In genomic region chr3:158773166-158773565, GRCh38 we compare ENCODE assay signal across 32 cellular contexts. TPM values are rescaled to one million over a fixed set of nuclear protein-coding genes. Genes with fewer than 3 reads are reported as not detected.
"Had no signal": no experiment of that assay in that cellular context is flagged by ENCODE, and none has a peak within 500 bp of the region (broad histone marks: within the 10 kb centered on the region; RNA-seq: fewer than 3 reads in every experiment).

No MANE protein-coding gene starts in this region.

- H3K27me3 Mint-ChIP-seq: activated B cell treated with CpG ODN at 0.5 μM for 24 hours; activated CD4-positive, alpha-beta T cell treated with anti-CD3 and anti-CD28 coated beads, Interleukin-2, amount 10 ng/mL, durations not matched to agents 24 days and 14 days; activated CD8-positive, alpha-beta memory T cell treated with anti-CD3 and anti-CD28 coated beads, Interleukin-2, amount 10 ng/mL, durations not matched to agents 7 days and 5 days; activated naive CD8-positive, alpha-beta T cell treated with anti-CD3 and anti-CD28 coated beads, Interleukin-2, amount 50 U/mL, for 24 hours; activated T-cell treated with anti-CD3 and anti-CD28 coated beads, Interleukin-2, amount 50 U/mL, for 24 hours had no signal

- DNase-seq: activated B cell treated with CpG ODN at 0.5 μM for 24 hours; activated CD4-positive, alpha-beta T cell treated with anti-CD3 and anti-CD28 coated beads for 1 hour; activated CD4-positive, alpha-beta T cell treated with anti-CD3 and anti-CD28 coated beads, Interleukin-2, amount 10 ng/mL, durations not matched to agents 24 days and 14 days; activated CD4-positive, alpha-beta T cell treated with anti-CD3 and anti-CD28 coated beads, Interleukin-2, amount 50 U/mL, for 48 hours; activated CD8-positive, alpha-beta memory T cell treated with anti-CD3 and anti-CD28 coated beads, Interleukin-2, amount 10 ng/mL, durations not matched to agents 7 days and 5 days; activated effector memory CD4-positive, alpha-beta T cell treated with Interleukin-2 at 50 U/mL for 16 hours; activated naive CD4-positive, alpha-beta T cell treated with Interleukin-2 at 50 U/mL for 16 hours; activated naive CD8-positive, alpha-beta T cell treated with anti-CD3 and anti-CD28 coated beads, Interleukin-2, amount 50 U/mL, for 24 hours; activated T-cell treated with anti-CD3 and anti-CD28 coated beads, Interleukin-2, amount 50 U/mL, for 24 hours; amniotic stem cell; body of pancreas; MG63; MV-4-11; NCI-H1092 treated with DMSO at 0.1 percent for 48 hours; NCI-H1417 treated with DMSO at 0.1 percent for 48 hours; NCI-H1694; NCI-H2029; NCI-H2107; NCI-H2171 treated with DMSO at 0.1 percent for 48 hours; NCI-H226; NCI-H526; NCI-H774; RPMI8226; T-helper 1 cell had no signal

- H3K36me3 ChIP-seq: ascending aorta, cardiac muscle cell had no signal

- H3K4me3 ChIP-seq: ascending aorta, body of pancreas, cardiac muscle cell, MG63, SK-N-MC had no signal

- H3K36me3 Mint-ChIP-seq: activated CD8-positive, alpha-beta memory T cell treated with anti-CD3 and anti-CD28 coated beads, Interleukin-2, amount 10 ng/mL, durations not matched to agents 7 days and 5 days; activated naive CD4-positive, alpha-beta T cell treated with anti-CD3 and anti-CD28 coated beads, Interleukin-2, amount 50 U/mL, for 72 hours had no signal

- H3K27ac ChIP-seq: ascending aorta, body of pancreas, cardiac muscle cell, SK-N-MC had no signal

- H3K27me3 ChIP-seq: ascending aorta, body of pancreas, cardiac muscle cell, MG63 had no signal

- H3K9me3 Mint-ChIP-seq: activated B cell treated with CpG ODN at 0.5 μM for 24 hours; activated CD4-positive, alpha-beta T cell treated with anti-CD3 and anti-CD28 coated beads, Interleukin-2, amount 10 ng/mL, durations not matched to agents 24 days and 14 days; activated naive CD4-positive, alpha-beta T cell treated with anti-CD3 and anti-CD28 coated beads, Interleukin-2, amount 50 U/mL, for 72 hours; activated naive CD8-positive, alpha-beta T cell treated with anti-CD3 and anti-CD28 coated beads, Interleukin-2, amount 50 U/mL, for 24 hours; activated T-cell treated with anti-CD3 and anti-CD28 coated beads, Interleukin-2, amount 50 U/mL, for 24 hours; activated T-helper 1 cell treated with anti-CD3 and anti-CD28 coated beads, Interleukin-12 subunit alpha, Interleukin-12 subunit beta, Interleukin-2, Interleukin-4 antibody, amounts not matched to agents 30 ng/mL and 10 ng/mL and 1 ng/mL, durations not matched to agents 14 hours and 24 hours and 36 hours had no signal

- H3K27ac Mint-ChIP-seq: activated B cell treated with CpG ODN at 0.5 μM for 24 hours; activated CD4-positive, alpha-beta T cell treated with anti-CD3 and anti-CD28 coated beads, Interleukin-2, amount 10 ng/mL, durations not matched to agents 24 days and 14 days; activated CD8-positive, alpha-beta memory T cell treated with anti-CD3 and anti-CD28 coated beads, Interleukin-2, amount 10 ng/mL, durations not matched to agents 7 days and 5 days; activated naive CD4-positive, alpha-beta T cell treated with anti-CD3 and anti-CD28 coated beads, Interleukin-2, amount 50 U/mL, for 72 hours; activated naive CD8-positive, alpha-beta T cell treated with anti-CD3 and anti-CD28 coated beads, Interleukin-2, amount 50 U/mL, for 24 hours; activated T-cell treated with anti-CD3 and anti-CD28 coated beads, Interleukin-2, amount 50 U/mL, for 24 hours; activated T-helper 1 cell treated with anti-CD3 and anti-CD28 coated beads, Interleukin-12 subunit alpha, Interleukin-12 subunit beta, Interleukin-2, Interleukin-4 antibody, amounts not matched to agents 30 ng/mL and 10 ng/mL and 1 ng/mL, durations not matched to agents 14 hours and 24 hours and 36 hours had no signal

- H3K4me1 Mint-ChIP-seq: activated B cell treated with CpG ODN at 0.5 μM for 24 hours; activated naive CD8-positive, alpha-beta T cell treated with anti-CD3 and anti-CD28 coated beads, Interleukin-2, amount 50 U/mL, for 24 hours had no signal

- ATAC-seq: activated CD8-positive, alpha-beta memory T cell treated with anti-CD3 and anti-CD28 coated beads, Interleukin-2, amount 10 ng/mL, durations not matched to agents 7 days and 5 days; activated naive CD4-positive, alpha-beta T cell treated with anti-CD3 and anti-CD28 coated beads, Interleukin-2, amount 50 U/mL, for 72 hours; activated naive CD8-positive, alpha-beta T cell treated with anti-CD3 and anti-CD28 coated beads, Interleukin-2, amount 50 U/mL, for 24 hours; body of pancreas; Right ventricle myocardium inferior had no signal

- H3K4me3 Mint-ChIP-seq: activated B cell treated with CpG ODN at 0.5 μM for 24 hours; activated CD4-positive, alpha-beta T cell treated with anti-CD3 and anti-CD28 coated beads, Interleukin-2, amount 10 ng/mL, durations not matched to agents 24 days and 14 days; activated CD8-positive, alpha-beta memory T cell treated with anti-CD3 and anti-CD28 coated beads, Interleukin-2, amount 10 ng/mL, durations not matched to agents 7 days and 5 days; activated naive CD8-positive, alpha-beta T cell treated with anti-CD3 and anti-CD28 coated beads, Interleukin-2, amount 50 U/mL, for 24 hours; activated T-cell treated with anti-CD3 and anti-CD28 coated beads, Interleukin-2, amount 50 U/mL, for 24 hours; activated T-helper 1 cell treated with anti-CD3 and anti-CD28 coated beads, Interleukin-12 subunit alpha, Interleukin-12 subunit beta, Interleukin-2, Interleukin-4 antibody, amounts not matched to agents 30 ng/mL and 10 ng/mL and 1 ng/mL, durations not matched to agents 14 hours and 24 hours and 36 hours had no signal

- H3K9me3 ChIP-seq: ascending aorta, body of pancreas, MG63 had no signal

RNA-seq across cellular contexts. Expression of gene RARRES1, which starts 40.9 kb away (rescaled TPM):
- total RNA-seq: activated B cell treated with CpG ODN at 0.5 μM for 24 hours; activated CD4-positive, alpha-beta T cell treated with anti-CD3 and anti-CD28 coated beads, Interleukin-2, amount 10 ng/mL, durations not matched to agents 24 days and 14 days; activated CD8-positive, alpha-beta memory T cell treated with anti-CD3 and anti-CD28 coated beads, Interleukin-2, amount 10 ng/mL, durations not matched to agents 7 days and 5 days; activated naive CD4-positive, alpha-beta T cell treated with anti-CD3 and anti-CD28 coated beads, Interleukin-2, amount 50 U/mL, for 72 hours; activated T-helper 1 cell treated with anti-CD3 and anti-CD28 coated beads, Interleukin-12 subunit alpha, Interleukin-12 subunit beta, Interleukin-2, Interleukin-4 antibody, amounts not matched to agents 30 ng/mL and 10 ng/mL and 1 ng/mL, durations not matched to agents 14 hours and 24 hours and 36 hours; NCI-H460; T-helper 2 cell treated with Interferon-gamma antibody and Interleukin-4, amounts not matched to agents 100 ng/mL and 5 ng/mL, for 36 hours had no signal
